ENCODE assay signal across 1 cellular context in the genomic region with DNA sequence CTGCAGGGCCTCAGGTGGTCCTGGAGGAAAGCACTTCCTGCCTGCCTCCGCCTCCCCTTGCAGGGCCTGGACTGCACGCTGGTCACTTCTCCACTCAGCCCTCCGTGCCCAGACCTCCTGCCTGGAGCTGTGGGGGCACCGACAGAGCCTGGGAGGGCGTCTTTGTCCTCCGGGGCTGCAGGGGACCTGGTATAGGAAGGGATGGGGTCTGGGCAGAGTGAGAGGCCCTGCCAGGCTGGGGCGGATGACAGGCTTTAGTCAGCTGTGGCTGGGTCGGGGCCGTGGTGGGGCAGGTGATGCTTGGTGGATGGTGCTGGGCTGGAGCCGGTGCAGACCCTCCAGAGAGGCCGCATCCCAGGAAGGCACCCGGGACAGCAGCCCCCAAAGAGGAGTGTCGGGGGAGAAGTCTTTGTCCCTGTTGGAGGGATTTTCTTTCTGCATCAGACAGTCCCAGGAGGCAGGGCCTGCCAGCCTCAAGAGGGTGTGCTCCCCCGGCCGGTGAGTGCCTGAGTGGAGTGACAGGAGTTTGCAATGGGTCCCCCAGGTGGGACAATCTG.
TF ChIP-seq lines count a peak whose summit lies in the region.

No MANE protein-coding gene starts in this region.

TF ChIP-seq in GM23338, 12 proteins besides CTCF, POLR2A, EP300 and RAD21 (continued from another document):
- no peak for TF ChIP-seq ZNF462 (CRISPR knock-in tag; IDR thresholded peaks at IDR 0.05)
- no peak for TF ChIP-seq ZNF331 (CRISPR knock-in tag; IDR thresholded peaks at IDR 0.05; ENCODE audit: low read depth)
TF ChIP-seq in GM23338: peak in this region for 0.
